Comparison of ENCODE assay signal across 11 cellular contexts in genomic region chr5:76037736-76038151, GRCh38. TPM values are rescaled to one million over a fixed set of nuclear protein-coding genes. Genes with fewer than 3 reads are reported as not detected.
DNase-seq lines count a peak whose midpoint lies in the region; ATAC-seq, FAIRE-seq and TF ChIP-seq lines count a peak whose summit lies in the region.
"Not testable (repeated sequence)": the region's sequence is repeated elsewhere in the genome, so short reads cannot be mapped to it uniquely, and the experiment has no call there.
"Had no signal": no experiment of that assay in that cellular context is flagged by ENCODE, and none has a peak within 500 bp of the region (broad histone marks: within the 10 kb centered on the region; RNA-seq: fewer than 3 reads in every experiment).

No MANE protein-coding gene starts in this region.

- not testable (repeated sequence) for H4K5ac ChIP-seq in H1 (ENCODE audit: insufficient read length, low read depth, low read length)

- not testable (repeated sequence) for H3K79me2 ChIP-seq in H1 (ENCODE audit: control insufficient read depth in 1 of 2, insufficient read depth in 2 of 2, low read length in 2 of 2)

- H3K9me3 ChIP-seq in CD4-positive, alpha-beta memory T cell (ENCODE audit: control insufficient read depth in 1 of 2, low read length in 2 of 2); H1 (ENCODE audit: insufficient read depth in 2 of 2, low read depth in 1 of 2, low read length in 1 of 2): not testable (repeated sequence)

- not testable (repeated sequence) for H3K56ac ChIP-seq in H1 (replicated peaks; ENCODE audit: insufficient read length, low read depth, low read length)

- H2BK120ac ChIP-seq in H1 (replicated peaks; ENCODE audit: low read depth, low read length): not testable (repeated sequence)

- peak in 4 of 5 donors; percentile 8 to 62 (median 33) for DNase-seq in CD4-positive, alpha-beta memory T cell
- DNase-seq in HT-29 (ENCODE audit: low spot score) (peak; percentile 34), NCI-H2171 treated with DMSO at 0.1 percent for 48 hours (lab: John Stamatoyannopoulos, UW) (peak; percentile 62), H1 (ENCODE audit: low read depth in 1 of 2, low spot score in 2 of 2) (peak in 1 of 2 experiments; percentile 63), left kidney (ENCODE audit: low read depth, low spot score) (peak; percentile 22)
- DNase-seq in activated CD4-positive, alpha-beta T cell treated with anti-CD3 and anti-CD28 coated beads for 36 hours: peak; percentile 58
- DNase-seq in stimulated activated CD4-positive, alpha-beta T cell treated with anti-CD3 and anti-CD28 coated beads, Interleukin-1b, Interleukin-23, amount 100 ng/mL, for 48 hours: peak; percentile 6

- H3K27me3 Mint-ChIP-seq in CD4-positive, alpha-beta memory T cell: peaks cover 10 to 15% of the 10 kb centered on the region in 2 donors
- H3K27me3 Mint-ChIP-seq in activated CD4-positive, alpha-beta T cell treated with anti-CD3 and anti-CD28 coated beads for 36 hours: peaks cover 15% of the 10 kb centered on the region
- not testable (repeated sequence) for H3K27me3 Mint-ChIP-seq in activated T-helper 17 cell treated with anti-CD3 and anti-CD28 coated beads, Interleukin-2, amount 50 U/mL, for 72 hours

- CTCF ChIA-PET in CD4-positive, alpha-beta memory T cell (lab: Charles Lee; ENCODE audit: partially characterized antibody): not testable (repeated sequence)
- CTCF ChIA-PET in activated CD4-positive, alpha-beta T cell treated with anti-CD3 and anti-CD28 coated beads for 36 hours (lab: Charles Lee): interaction anchor here (0.6 kb wide), 1 partner anchor 679 kb away, joined by 3 read pairs; no protein-coding TSS in a partner anchor
- CTCF ChIA-PET in H1 (lab: Charles Lee; ENCODE audit: partially characterized antibody): interaction anchor here (1.7 kb wide), 1 partner anchor 218 kb away, joined by 4 read pairs; no protein-coding TSS in a partner anchor

- POLR2A ChIA-PET in CD4-positive, alpha-beta memory T cell (lab: Charles Lee; ENCODE audit: partially characterized antibody); activated CD4-positive, alpha-beta T cell treated with anti-CD3 and anti-CD28 coated beads for 36 hours (lab: Charles Lee): not testable (repeated sequence)
- POLR2A ChIA-PET in H1 (lab: Charles Lee; ENCODE audit: partially characterized antibody): interaction anchor here (1.9 kb wide), 1 partner anchor 15 kb away, joined by 6 read pairs; no protein-coding TSS in a partner anchor

- H3K9ac ChIP-seq in H1 (replicated peaks in 1 of 4; ENCODE audit: extremely low read depth in 1 of 4, low read depth in 3 of 4, low read length in 3 of 4): not testable (repeated sequence)

- H3K23me2 ChIP-seq in H1 (ENCODE audit: low read depth, low read length): not testable (repeated sequence)

- not testable (repeated sequence) for H3K36me3 ChIP-seq in CD4-positive, alpha-beta memory T cell (ENCODE audit: insufficient read depth, low read length); H1 (ENCODE audit: control insufficient read depth in 2 of 4, insufficient read depth in 4 of 4, low read length in 3 of 4)

- peak overlapping the region; percentile 61 for H3K4me2 ChIP-seq in H1 (ENCODE audit: insufficient read depth in 1 of 2, low read depth in 2 of 2, low read length in 2 of 2)

- not testable (repeated sequence) for H2BK5ac ChIP-seq in H1 (ENCODE audit: low read depth, low read length)

- TF ChIP-seq RAD21 in H1 (IDR thresholded peaks at IDR 0.05 in 1 of 2, conservative IDR thresholded peaks at IDR 0.05 in 1 of 2; ENCODE audit: low read depth in 2 of 2, low read length in 2 of 2): not testable (repeated sequence)

- peak overlapping the region in 7 of 8 donors; percentile 58 to 86 (median 82) for H3K4me3 Mint-ChIP-seq in CD4-positive, alpha-beta memory T cell
- H3K4me3 Mint-ChIP-seq in activated CD4-positive, alpha-beta T cell treated with anti-CD3 and anti-CD28 coated beads for 36 hours: peak overlapping the region; percentile 51
- peak overlapping the region; percentile 84 for H3K4me3 Mint-ChIP-seq in activated T-helper 17 cell treated with anti-CD3 and anti-CD28 coated beads, Interleukin-2, amount 50 U/mL, for 72 hours

- not testable (repeated sequence) for H2AK5ac ChIP-seq in H1 (ENCODE audit: low read depth, low read length)

- not testable (repeated sequence) for H2BK20ac ChIP-seq in H1 (ENCODE audit: low read length)

- not testable (repeated sequence) for H2BK12ac ChIP-seq in H1 (ENCODE audit: low read depth, low read length)

- H3K79me1 ChIP-seq in H1 (ENCODE audit: low read depth, low read length): not testable (repeated sequence)

- not testable (repeated sequence) for TF ChIP-seq EP300 in H1 (IDR thresholded peaks at IDR 0.05; ENCODE audit: borderline replicate concordance in 1 of 2, low read depth in 2 of 2, low read length in 2 of 2)

- not testable (repeated sequence) for H3K4me1 ChIP-seq in CD4-positive, alpha-beta memory T cell (ENCODE audit: insufficient read depth, low read length); H1 (replicated peaks in 1 of 4; ENCODE audit: control insufficient read depth in 3 of 4, insufficient read depth in 4 of 4, low read length in 3 of 4)

- H2BK15ac ChIP-seq in H1 (ENCODE audit: low read length): not testable (repeated sequence)

- intact Hi-C loops in CD4-positive, alpha-beta memory T cell (cut with micrococcal nuclease); activated CD4-positive, alpha-beta T cell treated with anti-CD3 and anti-CD28 coated beads for 36 hours (cut with DNase I, micrococcal nuclease): not testable (repeated sequence)

- H3K27ac ChIP-seq in CD4-positive, alpha-beta memory T cell (ENCODE audit: low read depth, low read length); H1 (ENCODE audit: low read depth, low read length): not testable (repeated sequence)

- H3K27me3 ChIP-seq in CD4-positive, alpha-beta memory T cell (ENCODE audit: insufficient read depth, low read length); H1 (replicated peaks in 1 of 4; ENCODE audit: control insufficient read depth in 3 of 4, extremely low read depth in 1 of 4, insufficient read depth in 3 of 4, low read length in 3 of 4): not testable (repeated sequence)

- H4K8ac ChIP-seq in H1 (ENCODE audit: extremely low read depth, insufficient read depth, low read length): not testable (repeated sequence)

- not testable (repeated sequence) for ATAC-seq in activated CD4-positive, alpha-beta T cell treated with anti-CD3 and anti-CD28 coated beads for 36 hours
- peak; percentile 10 for ATAC-seq in activated T-helper 17 cell treated with anti-CD3 and anti-CD28 coated beads, Interleukin-2, amount 50 U/mL, for 72 hours (replicated peaks)

- FAIRE-seq in H1 (lab: Jason Lieb, UNC): not testable (repeated sequence)

- H4K91ac ChIP-seq in H1 (replicated peaks; ENCODE audit: insufficient read length, low read length): not testable (repeated sequence)

- not testable (repeated sequence) for H3K18ac ChIP-seq in H1 (ENCODE audit: extremely low read depth, low read length)

- H3K4ac ChIP-seq in H1 (replicated peaks; ENCODE audit: insufficient read length, low read depth, low read length): not testable (repeated sequence)

- TF ChIP-seq CTCF in H1 (IDR thresholded peaks at IDR 0.05; ENCODE audit: control extremely low read depth in 1 of 3, insufficient read depth in 1 of 3, low read depth in 1 of 3, low read length in 3 of 3): not testable (repeated sequence)

- H3K27ac Mint-ChIP-seq in CD4-positive, alpha-beta memory T cell: peak overlapping the region in 5 of 7 donors; percentile 10 to 84 (median 61)
- peak overlapping the region; percentile 40 for H3K27ac Mint-ChIP-seq in activated CD4-positive, alpha-beta T cell treated with anti-CD3 and anti-CD28 coated beads for 36 hours
- H3K27ac Mint-ChIP-seq in activated T-helper 17 cell treated with anti-CD3 and anti-CD28 coated beads, Interleukin-2, amount 50 U/mL, for 72 hours: peak overlapping the region; percentile 94

- H3K23ac ChIP-seq in H1 (ENCODE audit: insufficient read length): not testable (repeated sequence)

- peaks cover 3 to 11% (median 8%) of the 10 kb centered on the region in 8 donors for H3K9me3 Mint-ChIP-seq in CD4-positive, alpha-beta memory T cell
- H3K9me3 Mint-ChIP-seq in activated CD4-positive, alpha-beta T cell treated with anti-CD3 and anti-CD28 coated beads for 36 hours (ENCODE audit: low read depth); activated T-helper 17 cell treated with anti-CD3 and anti-CD28 coated beads, Interleukin-2, amount 50 U/mL, for 72 hours: not testable (repeated sequence)

- H3K14ac ChIP-seq in H1 (ENCODE audit: insufficient read length): not testable (repeated sequence)

- peaks cover 8 to 21% (median 15%) of the 10 kb centered on the region in 4 donors for H3K4me1 Mint-ChIP-seq in CD4-positive, alpha-beta memory T cell
- not testable (repeated sequence) for H3K4me1 Mint-ChIP-seq in activated CD4-positive, alpha-beta T cell treated with anti-CD3 and anti-CD28 coated beads for 36 hours
- H3K4me1 Mint-ChIP-seq in activated T-helper 17 cell treated with anti-CD3 and anti-CD28 coated beads, Interleukin-2, amount 50 U/mL, for 72 hours: peaks cover 15% of the 10 kb centered on the region

- H3K36me3 Mint-ChIP-seq in CD4-positive, alpha-beta memory T cell; activated CD4-positive, alpha-beta T cell treated with anti-CD3 and anti-CD28 coated beads for 36 hours (ENCODE audit: low read depth); activated T-helper 17 cell treated with anti-CD3 and anti-CD28 coated beads, Interleukin-2, amount 50 U/mL, for 72 hours (ENCODE audit: low read depth): not testable (repeated sequence)

- not testable (repeated sequence) for TF ChIP-seq POLR2A in H1 (IDR thresholded peaks at IDR 0.05; ENCODE audit: control extremely low read depth in 1 of 2, low read depth in 2 of 2, low read length in 2 of 2)

- H2AFZ ChIP-seq in H1 (ENCODE audit: low read length): peak overlapping the region; percentile 100

- WGBS in H1 (ENCODE audit: extremely low coverage in 1 of 2, insufficient coverage in 1 of 2, insufficient read length in 1 of 2, insufficient replicate concordance in 2 of 2, low coverage in 1 of 2, low lambda C conversion rate in 2 of 2, missing lambda C conversion rate in 1 of 2), 2 experiments: 15% methylated on average over 18 of the region's 18 CpGs; no CpG with 5 or more reads in 1 of the 2 experiments

- not testable (repeated sequence) for H4K20me1 ChIP-seq in H1 (replicated peaks in 1 of 2; ENCODE audit: control insufficient read depth in 1 of 2, insufficient read depth in 2 of 2, low read length in 2 of 2)

- not testable (repeated sequence) for H3K4me3 ChIP-seq in CD4-positive, alpha-beta memory T cell (ENCODE audit: low read length in 2 of 2)
- peak overlapping the region; percentile 34 to 54 (median 38); a peak in 7 of 8 replicates for H3K4me3 ChIP-seq in H1 (ENCODE audit: extremely low read depth in 1 of 4, insufficient read depth in 2 of 4, low read depth in 3 of 4, low read length in 4 of 4)

RNA-seq across cellular contexts. Expression of gene SV2C, which starts 45.4 kb away (rescaled TPM):
- total RNA-seq in CD4-positive, alpha-beta memory T cell: not detected
- polyA plus RNA-seq in CD4-positive, alpha-beta memory T cell: under 1 TPM in 1 of 2 donors, not detected in 1; 0.02 TPM
- total RNA-seq in HT-29 (2014; rRNA removed; shearing (Covaris generic)): 0.05 TPM in 1 of 2 replicates, not detected in the other
- total RNA-seq in activated CD4-positive, alpha-beta T cell treated with anti-CD3 and anti-CD28 coated beads for 36 hours: under 1 TPM in 1 of 2 experiments, not detected in 1; 0.02 TPM
- under 1 TPM; 0.13 to 0.45 TPM for total RNA-seq in activated T-helper 17 cell treated with anti-CD3 and anti-CD28 coated beads, Interleukin-2, amount 50 U/mL, for 72 hours
- 0.08 and 0.24 TPM in 2 replicates for total RNA-seq in H1 (2021; fragmentation: NEBNext Ultra II Directional; extraction: Animal tissue kit (Norgen Biotek cat#: 25700))
- polyA plus RNA-seq in H1 (2011; rRNA removed): 0.05 and 0.08 TPM in 2 replicates
- polyA plus RNA-seq in H1 (2011; cell fraction: cytosol; rRNA removed): 0.06 TPM
- 0.10 TPM for polyA plus RNA-seq in H1 (2011; cell fraction: nucleus; rRNA removed)
- 0.04 to 0.12 TPM (median 0.07 TPM) in 4 replicates for polyA plus RNA-seq in H1 (2012, experiment 1 of 2)
- not detected for polyA plus RNA-seq in H1 (2012, experiment 2 of 2)
- 0.06 TPM for polyA plus RNA-seq in H1 (2013, experiment 1 of 2)
- 0.06 TPM for polyA plus RNA-seq in H1 (2013, experiment 2 of 2)
- 0.22 and 0.24 TPM in 2 replicates for polyA minus RNA-seq in H1 (2011; rRNA and poly(A)+ RNA removed)
- not detected for polyA minus RNA-seq in H1 (2011; cell fraction: cytosol; rRNA and poly(A)+ RNA removed)
- 0.80 TPM for polyA minus RNA-seq in H1 (2011; cell fraction: nucleus; rRNA and poly(A)+ RNA removed)
- total RNA-seq: fibroblast of lung, mesenteric fat pad, renal cortical epithelial cell had no signal
- polyA plus RNA-seq: fibroblast of lung had no signal

Comparison
In these comparisons a context has a peak if more than half of its experiments do, and no peak if none do; other contexts are left out.
1. H3K27ac Mint-ChIP-seq: peak in every context shown above with its lines; median percentile 94 in activated T-helper 17 cell treated with anti-CD3 and anti-CD28 coated beads, Interleukin-2, amount 50 U/mL, for 72 hours; 61 in CD4-positive, alpha-beta memory T cell; 40 in activated CD4-positive, alpha-beta T cell treated with anti-CD3 and anti-CD28 coated beads for 36 hours.